ENCODE assay signal across 15 cellular contexts in genomic region chr3:69241769-69242168, GRCh38.
"Had no signal": no experiment of that assay in that cellular context is flagged by ENCODE, and none has a peak within 500 bp of the region (broad histone marks: within the 10 kb centered on the region; RNA-seq: fewer than 3 reads in every experiment).

No MANE protein-coding gene starts in this region.

- H3K4me3 ChIP-seq: breast epithelium, spleen, tibial nerve had no signal

- H3K9me3 ChIP-seq: breast epithelium, spleen, tibial nerve had no signal

- H3K27me3 Mint-ChIP-seq: activated T-helper 17 cell treated with anti-CD3 and anti-CD28 coated beads, Interleukin-2, amount 50 U/mL, for 72 hours had no signal

- H3K27ac Mint-ChIP-seq: activated T-helper 17 cell treated with anti-CD3 and anti-CD28 coated beads, Interleukin-2, amount 50 U/mL, for 72 hours; memory B cell had no signal

- H3K27ac ChIP-seq: breast epithelium, spleen, tibial nerve, VCaP had no signal

- H3K36me3 ChIP-seq: breast epithelium had no signal

- H3K9me3 Mint-ChIP-seq: activated T-helper 17 cell treated with anti-CD3 and anti-CD28 coated beads, Interleukin-2, amount 50 U/mL, for 72 hours; memory B cell; neural crest cell had no signal

- ATAC-seq: activated T-helper 17 cell treated with anti-CD3 and anti-CD28 coated beads, Interleukin-2, amount 50 U/mL, for 72 hours; esophagus mucosa; sciatic nerve had no signal

- H3K4me1 Mint-ChIP-seq: activated T-helper 17 cell treated with anti-CD3 and anti-CD28 coated beads, Interleukin-2, amount 50 U/mL, for 72 hours had no signal

- H3K27me3 ChIP-seq: breast epithelium, spleen, tibial nerve had no signal

- H3K4me1 ChIP-seq: breast epithelium had no signal

- H3K4me3 Mint-ChIP-seq: activated T-helper 17 cell treated with anti-CD3 and anti-CD28 coated beads, Interleukin-2, amount 50 U/mL, for 72 hours; memory B cell; neural crest cell had no signal

- DNase-seq: activated CD4-positive, alpha-beta T cell treated with anti-CD3 and anti-CD28 coated beads, Interleukin-2, amount 50 U/mL, for 48 hours; activated naive CD4-positive, alpha-beta T cell treated with Interleukin-2 at 50 U/mL for 16 hours; aorta; islet precursor cell; spleen; stimulated activated CD4-positive, alpha-beta T cell treated with anti-CD3 and anti-CD28 coated beads, Interleukin-1b, Interleukin-23, amount 100 ng/mL, for 48 hours; T1000 had no signal

- H3K36me3 Mint-ChIP-seq: memory B cell had no signal
